ENCODE assay signal across 3 cellular contexts in the genomic region with DNA sequence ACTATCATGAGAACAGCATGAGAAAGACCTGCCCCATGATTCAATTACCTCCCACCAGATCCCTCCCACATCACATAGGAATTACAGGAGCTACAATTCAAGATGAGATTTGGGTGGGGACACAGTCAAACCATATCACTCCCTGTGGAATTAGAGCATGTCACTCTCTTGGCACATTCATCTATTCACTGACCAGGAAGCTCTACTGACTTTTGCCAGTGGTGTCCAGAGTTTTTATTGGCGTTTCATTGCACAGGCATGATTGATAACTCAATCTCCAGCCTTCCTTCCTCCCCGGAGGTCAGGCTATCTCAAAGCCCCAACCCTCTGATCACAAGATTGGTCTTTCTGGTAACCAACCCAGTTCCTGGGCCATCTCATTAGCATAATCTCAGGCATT.
"Had no signal": no experiment of that assay in that cellular context is flagged by ENCODE, and none has a peak within 500 bp of the region (broad histone marks: within the 10 kb centered on the region; RNA-seq: fewer than 3 reads in every experiment).

No MANE protein-coding gene starts in this region.

- H3K4me3 ChIP-seq: GM12878 had no signal

- ATAC-seq: GM12878 had no signal

- DNase-seq: GDM1, GF-D8 had no signal
